ENCODE assay signal across 15 cellular contexts in the genomic region with DNA sequence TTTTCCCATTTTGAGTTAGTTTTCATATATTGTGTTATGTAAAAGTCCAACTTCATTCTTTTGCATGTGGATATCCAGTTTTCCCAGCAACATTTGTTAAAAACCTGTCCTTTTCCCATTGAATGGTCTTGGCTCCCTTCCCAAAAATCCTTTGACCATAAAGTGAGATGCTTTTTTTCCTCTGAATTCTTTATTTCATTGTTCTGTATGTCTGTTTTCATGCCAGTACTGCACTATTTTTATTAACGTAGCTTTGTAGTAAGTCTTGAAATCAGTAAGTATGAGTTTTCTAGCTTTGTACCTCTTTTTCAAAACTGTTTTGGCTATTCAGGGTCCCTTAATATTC. TPM values are rescaled to one million over a fixed set of nuclear protein-coding genes. Genes with fewer than 3 reads are reported as not detected.
A peak's percentile ranks its signal among the peaks of the same experiment; 100 is the strongest.
DNase-seq lines count a peak whose midpoint lies in the region; ATAC-seq and TF ChIP-seq lines count a peak whose summit lies in the region.
"Had no signal": no experiment of that assay in that cellular context is flagged by ENCODE, and none has a peak within 500 bp of the region (broad histone marks: within the 10 kb centered on the region; RNA-seq: fewer than 3 reads in every experiment).

No MANE protein-coding gene starts in this region.

- peaks cover 44% of the 10 kb centered on the region for H3K4me1 ChIP-seq in CD8-positive, alpha-beta T cell (ENCODE audit: insufficient read depth, low read length)
- peaks cover 24% of the 10 kb centered on the region for H3K4me1 ChIP-seq in HUES6 (ENCODE audit: control insufficient read depth, insufficient read depth, low read length)

- peaks cover 84% of the 10 kb centered on the region for H3K4me1 Mint-ChIP-seq in CD8-positive, alpha-beta T cell (ENCODE audit: low read depth)
- H3K4me1 Mint-ChIP-seq in activated naive CD8-positive, alpha-beta T cell treated with anti-CD3 and anti-CD28 coated beads, Interleukin-2, amount 10 ng/mL, durations not matched to agents 7 days and 5 days, result peaks cover 53% of the 10 kb centered on the region
- peaks cover 55 to 97% (median 84%) of the 10 kb centered on the region in 4 donors for H3K4me1 Mint-ChIP-seq in naive thymus-derived CD8-positive, alpha-beta T cell

- peak overlapping the region; percentile 67 for H3K4me3 Mint-ChIP-seq in CD8-positive, alpha-beta T cell
- H3K4me3 Mint-ChIP-seq in activated naive CD8-positive, alpha-beta T cell treated with anti-CD3 and anti-CD28 coated beads, Interleukin-2, amount 10 ng/mL, durations not matched to agents 7 days and 5 days, result peak overlapping the region; percentile 70
- peak overlapping the region; percentile 58 to 88 (median 80) for H3K4me3 Mint-ChIP-seq in naive thymus-derived CD8-positive, alpha-beta T cell
- H3K4me3 Mint-ChIP-seq: CD14-positive monocyte had no signal

- H3K27me3 Mint-ChIP-seq in CD8-positive, alpha-beta T cell (ENCODE audit: low read depth), result no peaks in the 10 kb centered on the region
- no peaks in the 10 kb centered on the region for H3K27me3 Mint-ChIP-seq in activated naive CD8-positive, alpha-beta T cell treated with anti-CD3 and anti-CD28 coated beads, Interleukin-2, amount 10 ng/mL, durations not matched to agents 7 days and 5 days
- H3K27me3 Mint-ChIP-seq in naive thymus-derived CD8-positive, alpha-beta T cell, result peaks cover 0 to 1% (median 0%) of the 10 kb centered on the region in 5 donors

- H3K27ac Mint-ChIP-seq in CD8-positive, alpha-beta T cell, result peak overlapping the region; percentile 91
- H3K27ac Mint-ChIP-seq in activated naive CD8-positive, alpha-beta T cell treated with anti-CD3 and anti-CD28 coated beads, Interleukin-2, amount 10 ng/mL, durations not matched to agents 7 days and 5 days, result peak overlapping the region; percentile 81
- peak overlapping the region in 9 of 10 donors; percentile 83 to 94 (median 91) for H3K27ac Mint-ChIP-seq in naive thymus-derived CD8-positive, alpha-beta T cell

- no peak for TF ChIP-seq CTCF in CD8-positive, alpha-beta T cell (IDR thresholded peaks at IDR 0.05)

- H3K36me3 ChIP-seq in CD8-positive, alpha-beta T cell (ENCODE audit: insufficient read depth, low read length), result no peaks in the 10 kb centered on the region
- H3K36me3 ChIP-seq in HUES6 (ENCODE audit: control insufficient read depth, insufficient read depth, low read length), result no peaks in the 10 kb centered on the region; the same call in 1 of the 2 replicates
- H3K36me3 ChIP-seq: heart left ventricle had no signal

- intact Hi-C loops in CD8-positive, alpha-beta T cell (cut with DNase I, micrococcal nuclease), result loop anchor here in 1 of 2 experiments (2.0 kb wide), 1 partner anchor 14 kb away; no protein-coding TSS in a partner anchor

- CTCF ChIA-PET in CD8-positive, alpha-beta T cell (lab: Charles Lee), result interaction anchor here (0.8 kb wide), 1 partner anchor 99 kb away, joined by 3 read pairs; no protein-coding TSS in a partner anchor

- no peaks in the 10 kb centered on the region for H3K27me3 ChIP-seq in CD8-positive, alpha-beta T cell (ENCODE audit: insufficient read depth, low read length)
- no peaks in the 10 kb centered on the region for H3K27me3 ChIP-seq in HUES6 (ENCODE audit: control insufficient read depth, insufficient read depth, low read length)
- H3K27me3 ChIP-seq: heart left ventricle had no signal

- H3K9me3 ChIP-seq in CD8-positive, alpha-beta T cell (ENCODE audit: low read length), result no peaks in the 10 kb centered on the region
- peaks cover 13% of the 10 kb centered on the region; the same call in 1 of the 2 replicates for H3K9me3 ChIP-seq in HUES6 (ENCODE audit: control insufficient read depth, insufficient read depth, low read depth, low read length)

- POLR2A ChIA-PET in CD8-positive, alpha-beta T cell (lab: Charles Lee), result interaction anchor here (1.1 to 1.8 kb wide), 2 partner anchors 20 to 25 kb away, joined by 3 to 11 read pairs; a partner anchor contains a TSS
- POLR2A ChIA-PET in activated naive CD8-positive, alpha-beta T cell treated with anti-CD3 and anti-CD28 coated beads, Interleukin-2, amount 10 ng/mL, durations not matched to agents 7 days and 5 days (lab: Charles Lee), result interaction anchor here (1.3 to 3.0 kb wide), 2 partner anchors 12 to 20 kb away, joined by 4 to 16 read pairs; a partner anchor contains a TSS
- POLR2A ChIA-PET in naive thymus-derived CD8-positive, alpha-beta T cell (lab: Charles Lee), result interaction anchor here (3.9 kb wide), 1 partner anchor 19 kb away, joined by 17 read pairs; a partner anchor contains a TSS

- H3K36me3 Mint-ChIP-seq in CD8-positive, alpha-beta T cell, result peaks cover 23% of the 10 kb centered on the region
- peaks cover 37% of the 10 kb centered on the region for H3K36me3 Mint-ChIP-seq in activated naive CD8-positive, alpha-beta T cell treated with anti-CD3 and anti-CD28 coated beads, Interleukin-2, amount 10 ng/mL, durations not matched to agents 7 days and 5 days
- peaks cover 9 to 27% (median 16%) of the 10 kb centered on the region in 3 donors for H3K36me3 Mint-ChIP-seq in naive thymus-derived CD8-positive, alpha-beta T cell

- no peak for ATAC-seq in CD8-positive, alpha-beta T cell
- no peak for ATAC-seq in activated naive CD8-positive, alpha-beta T cell treated with anti-CD3 and anti-CD28 coated beads, Interleukin-2, amount 10 ng/mL, durations not matched to agents 7 days and 5 days (ENCODE audit: low read depth)
- ATAC-seq in naive thymus-derived CD8-positive, alpha-beta T cell, result no peak
- no peak for ATAC-seq in HG03342 (IDR thresholded peaks at IDR 0.05; ENCODE audit: unreplicated experiment)

- peaks cover 16% of the 10 kb centered on the region for H3K9me3 Mint-ChIP-seq in CD8-positive, alpha-beta T cell
- H3K9me3 Mint-ChIP-seq in activated naive CD8-positive, alpha-beta T cell treated with anti-CD3 and anti-CD28 coated beads, Interleukin-2, amount 10 ng/mL, durations not matched to agents 7 days and 5 days, result peaks cover 12% of the 10 kb centered on the region
- H3K9me3 Mint-ChIP-seq in naive thymus-derived CD8-positive, alpha-beta T cell, result peaks cover 0 to 30% (median 11%) of the 10 kb centered on the region in 9 donors

- H3K9ac ChIP-seq in HUES6 (ENCODE audit: low read length), result no peak overlapping the region

- DNase-seq in CD8-positive, alpha-beta T cell, result no peak
- DNase-seq in activated naive CD8-positive, alpha-beta T cell treated with anti-CD3 and anti-CD28 coated beads, Interleukin-2, amount 10 ng/mL, durations not matched to agents 7 days and 5 days, result no peak
- DNase-seq in naive thymus-derived CD8-positive, alpha-beta T cell, result no peak
- DNase-seq in T1000 (lab: John Stamatoyannopoulos, UW) (no peak), hepatic stellate cell (ENCODE audit: low spot score) (no peak)
- DNase-seq: activated gamma-delta T cell treated with Interleukin-2 at 50 U/mL for 16 hours, caudate nucleus, erythroblast, heart left ventricle, left colon, NCI-H1694 treated with DMSO at 0.1 percent for 48 hours, NCI-H82 had no signal

- H3K4me3 ChIP-seq in CD8-positive, alpha-beta T cell (ENCODE audit: low read depth, low read length), result no peak overlapping the region
- H3K4me3 ChIP-seq in HUES6 (ENCODE audit: low read depth, low read length), result no peak overlapping the region
- H3K4me3 ChIP-seq: heart left ventricle had no signal

- H3K27ac ChIP-seq in CD8-positive, alpha-beta T cell (ENCODE audit: low read depth, low read length), result no peak overlapping the region
- 0 out of 2 replicates have a peak overlapping the region, but pooled peaks have one; percentile 28 for H3K27ac ChIP-seq in HUES6 (ENCODE audit: low read depth, low read length)

RNA-seq across cellular contexts. Expression of a gene that starts 20.0 kb away (rescaled TPM):
- 10 to 100 TPM; 57.4 to 60.7 TPM for total RNA-seq in CD8-positive, alpha-beta T cell
- 10 to 100 TPM; 48.8 to 51.4 TPM for total RNA-seq in activated naive CD8-positive, alpha-beta T cell treated with anti-CD3 and anti-CD28 coated beads, Interleukin-2, amount 10 ng/mL, durations not matched to agents 7 days and 5 days
- total RNA-seq in naive thymus-derived CD8-positive, alpha-beta T cell, result 10 to 100 TPM; 64.6 to 65.4 TPM
- 10 to 100 TPM; 41.7 to 72.6 (median 63.4) TPM for polyA plus RNA-seq in naive thymus-derived CD8-positive, alpha-beta T cell
